In the genomic region with DNA sequence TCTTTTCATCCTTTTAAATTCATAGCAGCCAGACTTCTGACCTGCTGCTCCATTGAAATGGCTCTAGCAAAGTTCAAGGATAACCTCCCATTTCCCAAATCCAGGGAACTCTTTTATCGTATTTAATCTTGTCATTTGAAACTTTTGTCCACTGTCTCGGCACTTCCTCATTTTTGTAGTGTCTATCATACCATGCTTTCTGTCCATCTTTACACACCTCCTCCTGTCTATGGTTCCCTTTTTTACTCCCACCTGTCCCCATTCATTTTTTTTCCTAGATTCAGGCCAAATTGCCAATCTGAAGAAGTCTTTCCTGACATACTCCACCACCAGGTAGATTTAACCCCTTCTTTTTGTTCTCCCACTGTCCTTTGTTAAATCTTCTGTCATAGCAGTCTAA, we compare ENCODE assay signal across 1 cellular context.
TF ChIP-seq lines count a peak whose summit lies in the region.

No MANE protein-coding gene starts in this region.

TF ChIP-seq in GM23338, 12 proteins besides CTCF, POLR2A, EP300 and RAD21 (continued from another document):
- TF ChIP-seq, protein P1, sequence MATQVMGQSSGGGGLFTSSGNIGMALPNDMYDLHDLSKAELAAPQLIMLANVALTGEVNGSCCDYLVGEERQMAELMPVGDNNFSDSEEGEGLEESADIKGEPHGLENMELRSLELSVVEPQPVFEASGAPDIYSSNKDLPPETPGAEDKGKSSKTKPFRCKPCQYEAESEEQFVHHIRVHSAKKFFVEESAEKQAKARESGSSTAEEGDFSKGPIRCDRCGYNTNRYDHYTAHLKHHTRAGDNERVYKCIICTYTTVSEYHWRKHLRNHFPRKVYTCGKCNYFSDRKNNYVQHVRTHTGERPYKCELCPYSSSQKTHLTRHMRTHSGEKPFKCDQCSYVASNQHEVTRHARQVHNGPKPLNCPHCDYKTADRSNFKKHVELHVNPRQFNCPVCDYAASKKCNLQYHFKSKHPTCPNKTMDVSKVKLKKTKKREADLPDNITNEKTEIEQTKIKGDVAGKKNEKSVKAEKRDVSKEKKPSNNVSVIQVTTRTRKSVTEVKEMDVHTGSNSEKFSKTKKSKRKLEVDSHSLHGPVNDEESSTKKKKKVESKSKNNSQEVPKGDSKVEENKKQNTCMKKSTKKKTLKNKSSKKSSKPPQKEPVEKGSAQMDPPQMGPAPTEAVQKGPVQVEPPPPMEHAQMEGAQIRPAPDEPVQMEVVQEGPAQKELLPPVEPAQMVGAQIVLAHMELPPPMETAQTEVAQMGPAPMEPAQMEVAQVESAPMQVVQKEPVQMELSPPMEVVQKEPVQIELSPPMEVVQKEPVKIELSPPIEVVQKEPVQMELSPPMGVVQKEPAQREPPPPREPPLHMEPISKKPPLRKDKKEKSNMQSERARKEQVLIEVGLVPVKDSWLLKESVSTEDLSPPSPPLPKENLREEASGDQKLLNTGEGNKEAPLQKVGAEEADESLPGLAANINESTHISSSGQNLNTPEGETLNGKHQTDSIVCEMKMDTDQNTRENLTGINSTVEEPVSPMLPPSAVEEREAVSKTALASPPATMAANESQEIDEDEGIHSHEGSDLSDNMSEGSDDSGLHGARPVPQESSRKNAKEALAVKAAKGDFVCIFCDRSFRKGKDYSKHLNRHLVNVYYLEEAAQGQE (IDR thresholded peaks at IDR 0.05; ENCODE audit: unreplicated experiment) = no peak
- no peak for TF ChIP-seq EZH2 (IDR thresholded peaks at IDR 0.05; ENCODE audit: low read depth, unreplicated experiment)
- no peak for TF ChIP-seq NANOG (IDR thresholded peaks at IDR 0.05; ENCODE audit: borderline replicate concordance)
- TF ChIP-seq ETS1 (IDR thresholded peaks at IDR 0.05) = no peak
- no peak for TF ChIP-seq ZNF114 (CRISPR knock-in tag; IDR thresholded peaks at IDR 0.05)
